13 cellular contexts compared by ENCODE assay signal in the genomic region with DNA sequence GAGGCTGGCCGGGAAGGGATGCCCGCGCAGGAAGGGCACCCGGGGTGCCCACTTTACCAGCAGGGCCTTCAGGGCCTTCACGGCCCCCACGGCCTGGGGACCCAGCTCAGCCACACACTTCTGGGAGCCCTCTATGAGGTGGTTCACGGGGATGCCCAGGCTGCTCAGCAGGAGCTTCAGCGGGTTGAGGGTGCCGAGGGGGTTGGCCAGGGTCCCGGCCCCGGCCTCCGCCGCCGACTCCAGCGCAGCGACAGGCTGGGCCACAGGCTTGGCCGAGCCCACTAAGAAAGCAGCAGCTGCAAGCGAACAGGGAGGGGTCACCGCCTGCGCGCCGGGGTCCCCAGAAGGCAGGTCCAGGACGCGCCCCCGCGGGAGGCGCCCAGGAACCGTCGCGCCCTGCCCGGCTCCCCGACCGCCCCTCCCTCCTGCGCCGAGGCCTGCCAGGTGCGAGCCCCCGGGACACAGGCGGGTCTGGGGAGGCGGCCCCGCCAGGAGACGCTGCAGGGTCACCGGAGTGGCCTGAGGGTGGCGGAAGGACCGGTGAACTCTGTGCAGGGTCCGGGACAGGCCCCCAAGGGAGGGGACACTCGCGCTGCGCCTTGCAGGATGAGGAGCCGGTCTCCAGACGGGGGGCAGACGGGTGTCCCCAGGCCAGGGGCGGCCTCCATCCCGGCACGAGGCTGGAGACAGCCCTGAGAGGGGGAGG. TPM values are rescaled to one million over a fixed set of nuclear protein-coding genes. Genes with fewer than 3 reads are reported as not detected.
A peak's percentile ranks its signal among the peaks of the same experiment; 100 is the strongest.
DNase-seq lines count a peak whose midpoint lies in the region; ATAC-seq and TF ChIP-seq lines count a peak whose summit lies in the region.
"Had no signal": no experiment of that assay in that cellular context is flagged by ENCODE, and none has a peak within 500 bp of the region (broad histone marks: within the 10 kb centered on the region; RNA-seq: fewer than 3 reads in every experiment).

No MANE protein-coding gene starts in this region.

- 6% methylated on average over 38 to 47 of the region's 54 CpGs for WGBS in mesodermal cell (ENCODE audit: insufficient coverage in 2 of 2), 2 experiments
- WGBS in suprapubic skin, result 3% methylated on average over 32 of the region's 54 CpGs
- WGBS in ovary, 3 donors, result 1 to 2% (median 1%) methylated on average over 32 to 54 of the region's 54 CpGs

- no peak for DNase-seq in activated T-cell treated with anti-CD3 and anti-CD28 coated beads, Interleukin-2, amount 50 U/mL, for 72 hours
- no peak for DNase-seq in activated T-cell treated with anti-CD3 and anti-CD28 coated beads, Interleukin-2, amount 50 U/mL, for 1 hour
- DNase-seq in chondrocyte (ENCODE audit: low spot score), result no peak
- DNase-seq in suprapubic skin (ENCODE audit: low spot score in 2 of 2), result no peak
- DNase-seq in DMS 273 (lab: John Stamatoyannopoulos, UW; ENCODE audit: unreplicated experiment), result no peak
- DNase-seq in ovary, result no peak
- DNase-seq: Karpas-422, NCI-H526 treated with DMSO at 0.1 percent for 48 hours, occipital lobe, T-helper 1 cell had no signal

- peaks cover 1 to 2% of the 10 kb centered on the region in 2 donors for H3K36me3 Mint-ChIP-seq in activated T-cell treated with anti-CD3 and anti-CD28 coated beads, Interleukin-2, amount 50 U/mL, for 72 hours (ENCODE audit: insufficient read depth in 2 of 2)
- H3K36me3 Mint-ChIP-seq in chondrocyte (ENCODE audit: low read depth), result no peaks in the 10 kb centered on the region

- H3K27me3 ChIP-seq in suprapubic skin (peaks cover 61% of the 10 kb centered on the region), ovary (no peaks in the 10 kb centered on the region)

- H3K4me1 ChIP-seq in mesodermal cell (ENCODE audit: control insufficient read depth, insufficient read depth, low read length, poor library complexity, severe bottlenecking) (no peaks in the 10 kb centered on the region), suprapubic skin (peaks cover 15% of the 10 kb centered on the region), ovary (ENCODE audit: insufficient read depth) (no peaks in the 10 kb centered on the region)

- TF ChIP-seq POLR2A in suprapubic skin (IDR thresholded peaks at IDR 0.05) (no peak), ovary (IDR thresholded peaks at IDR 0.05) (no peak)

- H3K4me3 ChIP-seq in mesodermal cell (ENCODE audit: extremely low read depth, insufficient read depth, low read length, poor library complexity, severe bottlenecking) (peak overlapping the region; percentile 28), suprapubic skin (peak overlapping the region; percentile 34), ovary (no peak overlapping the region)

- H3K36me3 ChIP-seq in mesodermal cell (ENCODE audit: control insufficient read depth, insufficient read depth, low read length) (no peaks in the 10 kb centered on the region), suprapubic skin (no peaks in the 10 kb centered on the region), ovary (no peaks in the 10 kb centered on the region)

- peaks cover 59% of the 10 kb centered on the region for H3K27me3 Mint-ChIP-seq in activated T-cell treated with anti-CD3 and anti-CD28 coated beads, Interleukin-2, amount 50 U/mL, for 72 hours (ENCODE audit: low read depth)
- H3K27me3 Mint-ChIP-seq in chondrocyte (ENCODE audit: low read depth), result peaks cover 10% of the 10 kb centered on the region

- H3K4me3 Mint-ChIP-seq in activated T-cell treated with anti-CD3 and anti-CD28 coated beads, Interleukin-2, amount 50 U/mL, for 72 hours, result peak overlapping the region; percentile 27 to 29
- peak overlapping the region; percentile 42 for H3K4me3 Mint-ChIP-seq in chondrocyte (ENCODE audit: unreplicated experiment)

- TF ChIP-seq EP300 in suprapubic skin (IDR thresholded peaks at IDR 0.05) (no peak), ovary (IDR thresholded peaks at IDR 0.05) (no peak)

- H3K9me3 ChIP-seq in mesodermal cell (ENCODE audit: control insufficient read depth, low read length), result no peaks in the 10 kb centered on the region
- peaks cover under 1% of the 10 kb centered on the region for H3K9me3 ChIP-seq in suprapubic skin
- no peaks in the 10 kb centered on the region for H3K9me3 ChIP-seq in ovary

- peak; percentile 24 to 29 for ATAC-seq in activated T-cell treated with anti-CD3 and anti-CD28 coated beads, Interleukin-2, amount 50 U/mL, for 72 hours (replicated peaks in 1 of 2)
- no peak for ATAC-seq in GM21723 (IDR thresholded peaks at IDR 0.05; ENCODE audit: unreplicated experiment)

- H3K27ac ChIP-seq in mesodermal cell (ENCODE audit: low read depth, low read length, severe bottlenecking) (no peak overlapping the region), suprapubic skin (no peak overlapping the region), ovary (no peak overlapping the region)

- TF ChIP-seq CTCF in chondrocyte (IDR thresholded peaks at IDR 0.05), result no peak
- no peak for TF ChIP-seq CTCF in suprapubic skin (IDR thresholded peaks at IDR 0.05)
- TF ChIP-seq CTCF in ovary (IDR thresholded peaks at IDR 0.05), result no peak

- peaks cover 5% of the 10 kb centered on the region for H3K4me1 Mint-ChIP-seq in activated T-cell treated with anti-CD3 and anti-CD28 coated beads, Interleukin-2, amount 50 U/mL, for 72 hours (ENCODE audit: low read depth)
- peaks cover 4% of the 10 kb centered on the region for H3K4me1 Mint-ChIP-seq in chondrocyte (ENCODE audit: low read depth)

- H3K9me3 Mint-ChIP-seq in activated T-cell treated with anti-CD3 and anti-CD28 coated beads, Interleukin-2, amount 50 U/mL, for 72 hours, result no peaks in the 10 kb centered on the region
- H3K9me3 Mint-ChIP-seq in chondrocyte (ENCODE audit: low read depth), result no peaks in the 10 kb centered on the region

- intact Hi-C loops in ovary (cut with DNase I), result no loop called here

- H3K27ac Mint-ChIP-seq in activated T-cell treated with anti-CD3 and anti-CD28 coated beads, Interleukin-2, amount 50 U/mL, for 72 hours, result no peak overlapping the region
- H3K27ac Mint-ChIP-seq in chondrocyte (ENCODE audit: unreplicated experiment), result no peak overlapping the region

RNA-seq across cellular contexts. Expression of gene SCGB3A1, which starts 0.6 kb away (rescaled TPM):
- not detected for total RNA-seq in activated T-cell treated with anti-CD3 and anti-CD28 coated beads, Interleukin-2, amount 50 U/mL, for 72 hours
- total RNA-seq in chondrocyte (0.47 to 0.77 TPM in 2 of 3 replicates, not detected in the other), suprapubic skin (1 to 10 TPM in 3 of 4 donors, not detected in 1; 2.2 to 7.8 (median 4.1) TPM), ovary (10 to 100 TPM in 1 of 7 donors, 1 to 10 TPM in 3, not detected in 3; 1.5 to 18.7 (median 3.7) TPM)
- 0.92 TPM for polyA plus RNA-seq in mesodermal cell (2013, experiment 1 of 2)
- polyA plus RNA-seq in mesodermal cell (2013, experiment 2 of 2), result 1.0 TPM
- 1 to 10 TPM in 1 of 2 donors, not detected in 1; 2.7 TPM for polyA plus RNA-seq in ovary
- total RNA-seq: glomerular endothelial cell, occipital lobe had no signal

RNA-seq across cellular contexts. Expression of gene FLT4, which starts 58.7 kb away (rescaled TPM):
- total RNA-seq in activated T-cell treated with anti-CD3 and anti-CD28 coated beads, Interleukin-2, amount 50 U/mL, for 72 hours, result 1 to 10 TPM in 1 of 2 donors, under 1 TPM in 1; 0.79 to 1.7 TPM
- 0.10 to 0.31 TPM (median 0.29 TPM) in 3 replicates for total RNA-seq in chondrocyte
- polyA plus RNA-seq in mesodermal cell (2013, experiment 1 of 2), result 20.2 TPM
- 11.8 TPM for polyA plus RNA-seq in mesodermal cell (2013, experiment 2 of 2)
- 1 to 10 TPM in 3 of 4 donors, under 1 TPM in 1; 0.79 to 8.9 (median 1.4) TPM for total RNA-seq in suprapubic skin
- total RNA-seq in ovary, result 10 to 100 TPM in 3 of 7 donors, 1 to 10 TPM in 4; 4.1 to 18.5 (median 7.0) TPM
- 10 to 100 TPM in 1 of 2 donors, 1 to 10 TPM in 1; 3.3 to 12.2 TPM for polyA plus RNA-seq in ovary
